Comparison of ENCODE assay signal across 9 cellular contexts in the genomic region with DNA sequence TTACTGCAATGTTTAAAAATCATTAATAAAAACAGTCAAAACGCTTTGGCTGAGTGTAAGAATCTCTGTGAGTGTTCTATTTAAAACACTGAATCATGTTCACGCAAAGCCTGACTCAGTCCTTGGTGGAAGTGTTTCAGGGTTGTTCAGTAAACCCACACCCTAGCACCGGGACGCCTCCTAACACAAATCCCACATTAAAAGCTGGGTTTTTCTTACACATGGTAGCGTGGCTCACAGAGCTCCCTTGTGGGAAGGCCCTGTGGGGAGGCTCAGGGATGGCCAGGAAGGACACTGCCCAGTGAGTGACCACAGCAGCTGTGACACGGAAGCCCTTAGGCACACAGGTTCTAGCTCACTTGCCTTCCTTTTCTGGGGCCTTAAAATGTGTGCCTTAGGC.
DNase-seq lines count a peak whose midpoint lies in the region; ATAC-seq and TF ChIP-seq lines count a peak whose summit lies in the region.
"Had no signal": no experiment of that assay in that cellular context is flagged by ENCODE, and none has a peak within 500 bp of the region (broad histone marks: within the 10 kb centered on the region; RNA-seq: fewer than 3 reads in every experiment).

No MANE protein-coding gene starts in this region.

- TF ChIP-seq CTCF in tibial artery (IDR thresholded peaks at IDR 0.05), result no peak
- TF ChIP-seq CTCF in ovary (IDR thresholded peaks at IDR 0.05), result no peak

- H3K36me3 ChIP-seq in mesodermal cell (ENCODE audit: control insufficient read depth, insufficient read depth, low read length) (no peaks in the 10 kb centered on the region), tibial artery (no peaks in the 10 kb centered on the region), ovary (no peaks in the 10 kb centered on the region)

- intact Hi-C loops in tibial artery (cut with DNase I; ENCODE audit: low total_unique reads) (no loop called here), ovary (cut with DNase I) (no loop called here)

- H3K4me3 ChIP-seq in mesodermal cell (ENCODE audit: extremely low read depth, insufficient read depth, low read length, poor library complexity, severe bottlenecking), result no peak overlapping the region
- no peak overlapping the region for H3K4me3 ChIP-seq in tibial artery
- no peak overlapping the region for H3K4me3 ChIP-seq in ovary

- ATAC-seq in GM19452 (IDR thresholded peaks at IDR 0.05; ENCODE audit: unreplicated experiment), result no peak
- ATAC-seq in HG03432 (IDR thresholded peaks at IDR 0.05; ENCODE audit: unreplicated experiment), result no peak

- no peak for TF ChIP-seq POLR2A in ovary (IDR thresholded peaks at IDR 0.05)

- H3K4me1 ChIP-seq in mesodermal cell (ENCODE audit: control insufficient read depth, insufficient read depth, low read length, poor library complexity, severe bottlenecking), result peaks cover 38% of the 10 kb centered on the region
- H3K4me1 ChIP-seq in tibial artery, result peaks cover 0 to 75% (median 48%) of the 10 kb centered on the region in 4 donors
- peaks cover 3% of the 10 kb centered on the region for H3K4me1 ChIP-seq in ovary (ENCODE audit: insufficient read depth)

- H3K27ac ChIP-seq in angular gyrus (ENCODE audit: low read depth, low read length) (peak overlapping the region; percentile 48), mesodermal cell (ENCODE audit: low read depth, low read length, severe bottlenecking) (peak overlapping the region; percentile 19), tibial artery (peak overlapping the region; percentile 92 to 96), ovary (no peak overlapping the region)

- 89 to 90% methylated on average over 2 to 3 of the region's 6 CpGs for WGBS in mesodermal cell (ENCODE audit: insufficient coverage in 2 of 2), 2 experiments
- 36 to 60% (median 57%) methylated on average over 6 of the region's 6 CpGs for WGBS in ovary, 3 donors

- TF ChIP-seq EP300 in ovary (IDR thresholded peaks at IDR 0.05), result no peak

- no peaks in the 10 kb centered on the region for H3K9me3 ChIP-seq in mesodermal cell (ENCODE audit: control insufficient read depth, low read length)
- H3K9me3 ChIP-seq in tibial artery, result no peaks in the 10 kb centered on the region
- H3K9me3 ChIP-seq in ovary, result no peaks in the 10 kb centered on the region

- peak; percentile 58 for DNase-seq in activated CD4-positive, alpha-beta T cell treated with anti-CD3 and anti-CD28 coated beads for 48 hours
- DNase-seq in activated CD4-positive, alpha-beta T cell treated with anti-CD3 and anti-CD28 coated beads for 1 hour, result no peak
- DNase-seq in tibial artery (peak; percentile 67 to 72), ovary (no peak)
- DNase-seq: T1000 had no signal

- H3K27me3 ChIP-seq in tibial artery, result no peaks in the 10 kb centered on the region
- H3K27me3 ChIP-seq in ovary, result no peaks in the 10 kb centered on the region

Comparison
In these comparisons a context has a peak if more than half of its experiments do, and no peak if none do; other contexts are left out.
1. DNase-seq: peak in activated CD4-positive, alpha-beta T cell treated with anti-CD3 and anti-CD28 coated beads for 48 hours (single experiment) and tibial artery (2 of 2); none in activated CD4-positive, alpha-beta T cell treated with anti-CD3 and anti-CD28 coated beads for 1 hour (single experiment) and ovary (0 of 5).
2. H3K27ac ChIP-seq: peak in angular gyrus (single experiment), mesodermal cell (single experiment) and tibial artery (2 of 2); none in ovary (0 of 2).